In the genomic region with DNA sequence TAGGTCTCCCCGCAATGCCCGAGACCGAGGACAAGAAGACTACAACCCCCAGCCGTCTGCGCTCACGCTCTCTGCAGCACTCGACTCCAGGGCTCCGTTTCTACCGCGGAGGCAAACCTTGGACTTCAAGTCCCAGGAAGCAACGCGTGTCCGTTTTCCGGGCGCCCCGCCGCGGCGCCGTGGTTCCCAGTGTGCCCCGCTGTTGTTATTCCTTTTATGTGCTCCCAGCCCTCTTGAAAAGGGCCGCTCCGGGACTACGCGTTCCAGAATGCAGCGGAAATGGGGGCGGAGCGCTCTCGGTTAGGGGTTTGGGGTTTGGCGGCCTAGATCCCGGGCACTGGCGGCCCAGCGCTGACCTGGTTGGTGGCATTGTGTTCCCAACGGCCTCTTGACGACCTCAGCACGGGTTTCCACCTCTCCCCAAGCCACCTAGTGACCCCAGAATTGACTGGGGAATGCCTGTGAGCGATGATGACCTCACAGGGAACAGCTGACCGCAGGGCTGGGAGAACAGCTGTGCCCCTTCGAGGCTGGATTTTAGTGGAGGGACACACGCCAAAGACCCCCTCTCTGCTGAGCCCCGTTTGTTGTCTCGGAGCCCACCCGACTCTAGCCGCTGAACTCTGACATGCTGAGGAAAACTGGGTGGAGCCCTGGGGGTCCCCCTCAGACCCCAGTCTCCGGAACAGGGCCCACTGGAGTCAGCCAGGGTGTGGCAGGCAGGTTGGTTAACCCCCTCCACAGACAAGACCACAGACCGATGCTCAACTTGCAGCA, we compare ENCODE assay signal across 8 cellular contexts.
DNase-seq lines count a peak whose midpoint lies in the region; ATAC-seq lines count a peak whose summit lies in the region.

No MANE protein-coding gene starts in this region.

- ATAC-seq in GM19043 (IDR thresholded peaks at IDR 0.05; ENCODE audit: low read depth, unreplicated experiment), result peak; percentile 89
- ATAC-seq in HG03354 (IDR thresholded peaks at IDR 0.05; ENCODE audit: poor library complexity, severe bottlenecking, unreplicated experiment), result peak; percentile 90
- ATAC-seq in activated CD4-positive, CD25-positive, alpha-beta regulatory T cell treated with anti-CD3 and anti-CD28 coated beads, Interleukin-2, amount 50 U/mL, for 24 hours, result peak; percentile 97 to 98

- peak; percentile 98 for DNase-seq in AG20443 (ENCODE audit: low spot score)
- DNase-seq in NCI-H446 (lab: John Stamatoyannopoulos, UW), result peak; percentile 99
- peak; percentile 100 for DNase-seq in cerebellar cortex (ENCODE audit: low spot score)
- DNase-seq in islet precursor cell, result peak; percentile 100
- peak; percentile 95 for DNase-seq in stimulated activated CD4-positive, alpha-beta T cell treated with anti-CD3 and anti-CD28 coated beads, Interleukin-12 subunit alpha, Interleukin-12 subunit beta, amount 100 ng/mL, for 4 hours

Comparison
In these comparisons a context has a peak if more than half of its experiments do, and no peak if none do; other contexts are left out.
1. Peak in every context shown above with its lines: DNase-seq and ATAC-seq.